Comparison of ENCODE assay signal across 22 cellular contexts in the genomic region with DNA sequence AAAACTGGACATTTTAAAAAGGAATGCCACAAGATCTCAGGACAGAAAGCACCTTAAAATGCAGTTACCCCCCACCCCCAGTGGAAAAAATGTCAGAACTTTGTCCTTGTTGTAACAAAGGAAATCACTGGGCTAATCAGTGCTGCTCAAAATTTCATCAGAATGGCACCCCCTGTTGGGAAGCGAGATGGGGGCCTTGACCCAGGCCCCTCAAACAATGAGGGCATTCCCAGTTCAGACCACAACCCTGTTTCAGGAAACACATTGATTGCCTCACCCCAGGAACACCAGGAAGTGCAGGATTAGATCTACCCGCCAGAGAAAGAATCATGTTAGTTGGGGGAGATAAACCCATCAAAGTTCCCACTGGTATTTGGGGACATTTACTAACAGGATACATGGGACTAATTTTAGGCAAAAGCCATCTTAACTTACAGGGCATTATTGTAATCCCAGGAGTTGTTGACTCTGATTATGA.
"Had no signal": no experiment of that assay in that cellular context is flagged by ENCODE, and none has a peak within 500 bp of the region (broad histone marks: within the 10 kb centered on the region; RNA-seq: fewer than 3 reads in every experiment).

No MANE protein-coding gene starts in this region.

- H3K9me3 Mint-ChIP-seq: dendritic cell treated with granulocyte-macrophage colony-stimulating factor and Interleukin-4, amounts not matched to agents 40 ng/mL and 50 ng/mL, for 4 days; stimulated activated effector memory CD8-positive, alpha-beta T cell treated with anti-CD3 and anti-CD28 coated beads, Interleukin-12 subunit alpha, Interleukin-12 subunit beta, amount 100 ng/mL, for 72 hours; stimulated activated naive CD8-positive, alpha-beta T cell treated with anti-CD3 and anti-CD28 coated beads, Interleukin-15, amount 100 ng/mL, for 72 hours had no signal

- ATAC-seq: heart left ventricle; lower lobe of right lung; psoas muscle; right lobe of liver; stimulated activated effector memory CD8-positive, alpha-beta T cell treated with anti-CD3 and anti-CD28 coated beads, Interleukin-12 subunit alpha, Interleukin-12 subunit beta, amount 100 ng/mL, for 72 hours; stimulated activated naive CD8-positive, alpha-beta T cell treated with anti-CD3 and anti-CD28 coated beads, Interleukin-15, amount 100 ng/mL, for 72 hours; upper lobe of right lung had no signal

- H3K27ac Mint-ChIP-seq: dendritic cell treated with granulocyte-macrophage colony-stimulating factor and Interleukin-4, amounts not matched to agents 40 ng/mL and 50 ng/mL, for 4 days; memory B cell; nephron; stimulated activated effector memory CD8-positive, alpha-beta T cell treated with anti-CD3 and anti-CD28 coated beads, Interleukin-12 subunit alpha, Interleukin-12 subunit beta, amount 100 ng/mL, for 72 hours; stimulated activated naive CD8-positive, alpha-beta T cell treated with anti-CD3 and anti-CD28 coated beads, Interleukin-15, amount 100 ng/mL, for 72 hours had no signal

- H3K9me3 ChIP-seq: lower lobe of right lung, neutrophil, right lobe of liver, testis, upper lobe of right lung, vagina had no signal

- H3K27me3 ChIP-seq: heart left ventricle, neutrophil, right lobe of liver, testis, tibial nerve, upper lobe of right lung, vagina had no signal

- H3K27ac ChIP-seq: heart left ventricle, left ventricle myocardium inferior, lower lobe of right lung, neutrophil, psoas muscle, right lobe of liver, testis, tibial nerve, upper lobe of right lung, vagina had no signal

- H3K4me1 Mint-ChIP-seq: memory B cell; nephron; stimulated activated naive CD8-positive, alpha-beta T cell treated with anti-CD3 and anti-CD28 coated beads, Interleukin-15, amount 100 ng/mL, for 72 hours had no signal

- H3K27me3 Mint-ChIP-seq: dendritic cell treated with granulocyte-macrophage colony-stimulating factor and Interleukin-4, amounts not matched to agents 40 ng/mL and 50 ng/mL, for 4 days; memory B cell; stimulated activated naive CD8-positive, alpha-beta T cell treated with anti-CD3 and anti-CD28 coated beads, Interleukin-15, amount 100 ng/mL, for 72 hours had no signal

- H3K36me3 Mint-ChIP-seq: stimulated activated effector memory CD8-positive, alpha-beta T cell treated with anti-CD3 and anti-CD28 coated beads, Interleukin-12 subunit alpha, Interleukin-12 subunit beta, amount 100 ng/mL, for 72 hours had no signal

- H3K4me3 ChIP-seq: heart left ventricle, left ventricle myocardium inferior, lower lobe of right lung, psoas muscle, right lobe of liver, testis, tibial nerve, upper lobe of right lung, vagina had no signal

- H3K4me3 Mint-ChIP-seq: dendritic cell treated with granulocyte-macrophage colony-stimulating factor and Interleukin-4, amounts not matched to agents 40 ng/mL and 50 ng/mL, for 4 days; memory B cell; nephron; stimulated activated effector memory CD8-positive, alpha-beta T cell treated with anti-CD3 and anti-CD28 coated beads, Interleukin-12 subunit alpha, Interleukin-12 subunit beta, amount 100 ng/mL, for 72 hours; stimulated activated naive CD8-positive, alpha-beta T cell treated with anti-CD3 and anti-CD28 coated beads, Interleukin-15, amount 100 ng/mL, for 72 hours had no signal

- H3K36me3 ChIP-seq: lower lobe of right lung, neutrophil, right lobe of liver, upper lobe of right lung, vagina had no signal

- H3K4me1 ChIP-seq: heart left ventricle, left ventricle myocardium inferior, lower lobe of right lung, psoas muscle, right lobe of liver, testis, tibial nerve, upper lobe of right lung, vagina had no signal

- DNase-seq: foreskin melanocyte; heart left ventricle; hippocampal formation; islet precursor cell; left ventricle myocardium inferior; lower lobe of right lung; midbrain; psoas muscle; retina; right lobe of liver; stimulated activated CD4-positive, alpha-beta T cell treated with anti-CD3 and anti-CD28 coated beads, Interleukin-4, amount 100 ng/mL, for 1 hour; stimulated activated CD8-positive, alpha-beta memory T cell treated with anti-CD3 and anti-CD28 coated beads, Interleukin-4, amount 100 ng/mL, for 48 hours; stimulated activated naive CD8-positive, alpha-beta T cell treated with anti-CD3 and anti-CD28 coated beads, Interleukin-15, amount 100 ng/mL, for 72 hours; testis; upper lobe of right lung had no signal
